In the genomic region with DNA sequence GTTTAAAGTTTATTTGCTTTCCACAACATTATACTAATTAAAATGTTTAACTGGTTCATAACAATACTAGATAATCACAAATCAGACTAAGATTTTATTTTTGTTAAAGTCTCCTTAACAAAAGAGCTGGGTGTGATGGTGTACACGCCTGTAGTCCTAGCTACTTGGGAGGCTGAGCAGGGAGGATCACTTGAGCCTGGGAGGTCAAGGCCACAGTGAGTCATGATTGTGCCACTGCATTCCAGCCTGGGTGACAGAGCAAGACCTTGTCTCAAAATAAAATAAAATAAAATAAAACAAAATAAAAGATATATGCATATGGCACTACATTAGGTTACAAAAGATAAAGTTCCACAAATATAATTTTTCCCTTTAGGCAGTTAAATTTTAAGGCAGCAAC, we compare ENCODE assay signal across 24 cellular contexts.
"Had no signal": no experiment of that assay in that cellular context is flagged by ENCODE, and none has a peak within 500 bp of the region (broad histone marks: within the 10 kb centered on the region; RNA-seq: fewer than 3 reads in every experiment).

No MANE protein-coding gene starts in this region.

- H3K27ac Mint-ChIP-seq: activated B cell treated with CpG ODN at 0.5 μM for 24 hours; activated CD8-positive, alpha-beta T cell treated with anti-CD3 and anti-CD28 coated beads for 36 hours; activated naive CD4-positive, alpha-beta T cell treated with anti-CD3 and anti-CD28 coated beads, Interleukin-2, amount 50 U/mL, for 72 hours; activated T-cell treated with anti-CD3 and anti-CD28 coated beads, Interleukin-2, amount 50 U/mL, for 72 hours; nephron; stimulated activated naive B cell treated with anti-CD40 and anti-IgM and Interleukin-4, amounts not matched to agents 10 μg/mL and 1 μg/mL and 100 μg/mL, for 72 hours; T-helper 2 cell treated with Interferon-gamma antibody and Interleukin-4, amounts not matched to agents 5 μg/mL and 100 μg/mL, for 36 hours had no signal

- H3K4me3 Mint-ChIP-seq: activated B cell treated with CpG ODN at 0.5 μM for 24 hours; activated CD8-positive, alpha-beta T cell treated with anti-CD3 and anti-CD28 coated beads for 36 hours; activated T-cell treated with anti-CD3 and anti-CD28 coated beads, Interleukin-2, amount 50 U/mL, for 72 hours; nephron; stimulated activated naive B cell treated with anti-CD40 and anti-IgM and Interleukin-4, amounts not matched to agents 10 μg/mL and 1 μg/mL and 100 μg/mL, for 72 hours; T-helper 2 cell treated with Interferon-gamma antibody and Interleukin-4, amounts not matched to agents 5 μg/mL and 100 μg/mL, for 36 hours had no signal

- ATAC-seq: heart left ventricle, left lung had no signal

- H3K9me3 ChIP-seq: adrenal gland, breast epithelium, heart left ventricle, left lung, thyroid gland had no signal

- FAIRE-seq: astrocyte, kidney had no signal

- H3K9me3 Mint-ChIP-seq: activated B cell treated with CpG ODN at 0.5 μM for 24 hours; activated CD8-positive, alpha-beta T cell treated with anti-CD3 and anti-CD28 coated beads for 36 hours; activated naive CD4-positive, alpha-beta T cell treated with anti-CD3 and anti-CD28 coated beads, Interleukin-2, amount 50 U/mL, for 72 hours; activated T-cell treated with anti-CD3 and anti-CD28 coated beads, Interleukin-2, amount 50 U/mL, for 72 hours; nephron; stimulated activated naive B cell treated with anti-CD40 and anti-IgM and Interleukin-4, amounts not matched to agents 10 μg/mL and 1 μg/mL and 100 μg/mL, for 72 hours; T-helper 2 cell treated with Interferon-gamma antibody and Interleukin-4, amounts not matched to agents 5 μg/mL and 100 μg/mL, for 36 hours had no signal

- H3K36me3 Mint-ChIP-seq: stimulated activated naive B cell treated with anti-CD40 and anti-IgM and Interleukin-4, amounts not matched to agents 10 μg/mL and 1 μg/mL and 100 μg/mL, for 72 hours had no signal

- H3K27ac ChIP-seq: adrenal gland, breast epithelium, heart left ventricle, left lung, thyroid gland had no signal

- H3K27me3 Mint-ChIP-seq: activated B cell treated with CpG ODN at 0.5 μM for 24 hours; activated CD8-positive, alpha-beta T cell treated with anti-CD3 and anti-CD28 coated beads for 36 hours; stimulated activated naive B cell treated with anti-CD40 and anti-IgM and Interleukin-4, amounts not matched to agents 10 μg/mL and 1 μg/mL and 100 μg/mL, for 72 hours had no signal

- H3K4me3 ChIP-seq: adrenal gland, breast epithelium, heart left ventricle, left lung, thyroid gland had no signal

- H3K4me1 ChIP-seq: breast epithelium, thyroid gland had no signal

- H3K36me3 ChIP-seq: adrenal gland, breast epithelium, left lung, thyroid gland had no signal

- DNase-seq: activated B cell treated with CpG ODN at 0.5 μM for 24 hours; activated CD4-positive, alpha-beta T cell treated with anti-CD3 and anti-CD28 coated beads for 4 hours; activated CD8-positive, alpha-beta memory T cell treated with anti-CD3 and anti-CD28 coated beads, Interleukin-2, amount 50 U/mL, for 4 hours; activated CD8-positive, alpha-beta T cell treated with anti-CD3 and anti-CD28 coated beads for 36 hours; activated gamma-delta T cell treated with Interleukin-2 at 50 U/mL for 16 hours; activated T-cell treated with anti-CD3 and anti-CD28 coated beads, Interleukin-2, amount 50 U/mL, for 72 hours; cerebellar nuclear complex; effector CD4-positive, alpha-beta T cell; foreskin melanocyte; heart left ventricle; kidney; left lung; midbrain; nucleus accumbens; posterior cingulate gyrus; retina; stimulated activated naive B cell treated with anti-CD40 and anti-IgM and Interleukin-4, amounts not matched to agents 10 μg/mL and 1 μg/mL and 100 μg/mL, for 72 hours; thyroid gland had no signal

- H3K27me3 ChIP-seq: adrenal gland, breast epithelium, heart left ventricle, left lung, thyroid gland had no signal
